ENCODE assay signal across 12 cellular contexts in genomic region chr1:167676205-167676915, GRCh38. TPM values are rescaled to one million over a fixed set of nuclear protein-coding genes. Genes with fewer than 3 reads are reported as not detected.
DNase-seq lines count a peak whose midpoint lies in the region; ATAC-seq lines count a peak whose summit lies in the region.
"Had no signal": no experiment of that assay in that cellular context is flagged by ENCODE, and none has a peak within 500 bp of the region (broad histone marks: within the 10 kb centered on the region; RNA-seq: fewer than 3 reads in every experiment).

No MANE protein-coding gene starts in this region.

- peak overlapping the region in 7 of 8 donors; percentile 41 to 96 (median 78) for H3K27ac Mint-ChIP-seq in CD8-positive, alpha-beta memory T cell
- peak overlapping the region; percentile 74 to 78 for H3K27ac Mint-ChIP-seq in T-cell

- peaks cover 29% of the 10 kb centered on the region for H3K36me3 ChIP-seq in CD8-positive, alpha-beta memory T cell (ENCODE audit: insufficient read depth, low read length)

- H3K4me1 Mint-ChIP-seq in CD8-positive, alpha-beta memory T cell = peaks cover 33 to 59% (median 33%) of the 10 kb centered on the region in 3 donors
- H3K4me1 Mint-ChIP-seq in T-cell = peaks cover 35 to 37% (median 36%) of the 10 kb centered on the region in 3 donors

- CTCF ChIA-PET in CD8-positive, alpha-beta memory T cell (lab: Charles Lee) = interaction anchor here (1.1 to 1.7 kb wide), 3 partner anchors 12 to 126 kb away, joined by 3 to 9 read pairs (median 3); no protein-coding TSS in a partner anchor
- CTCF ChIA-PET in T-cell (lab: Charles Lee) = interaction anchor here (0.5 to 1.5 kb wide), 5 partner anchors 11 to 91 kb away, joined by 3 to 11 read pairs (median 5); no protein-coding TSS in a partner anchor

- ATAC-seq in GM18868 (IDR thresholded peaks at IDR 0.05; ENCODE audit: unreplicated experiment) (peak; percentile 53), HG02798 (IDR thresholded peaks at IDR 0.05; ENCODE audit: poor library complexity, unreplicated experiment) (peak; percentile 51), T-cell (replicated peaks in 1 of 4) (peak in 3 of 4 experiments; percentile 22 to 48 (median 34))

- H3K36me3 Mint-ChIP-seq in CD8-positive, alpha-beta memory T cell = peaks cover 0 to 48% (median 12%) of the 10 kb centered on the region in 3 donors
- peaks cover 40% of the 10 kb centered on the region for H3K36me3 Mint-ChIP-seq in T-cell

- no peaks in the 10 kb centered on the region for H3K27me3 Mint-ChIP-seq in CD8-positive, alpha-beta memory T cell
- no peaks in the 10 kb centered on the region for H3K27me3 Mint-ChIP-seq in T-cell

- POLR2A ChIA-PET in CD8-positive, alpha-beta memory T cell (lab: Charles Lee) = no interaction called here
- POLR2A ChIA-PET in T-cell (lab: Charles Lee) = no interaction called here

- no peaks in the 10 kb centered on the region for H3K27me3 ChIP-seq in CD8-positive, alpha-beta memory T cell (ENCODE audit: insufficient read depth, low read length, poor library complexity, severe bottlenecking)

- no peak overlapping the region for H3K4me3 ChIP-seq in CD8-positive, alpha-beta memory T cell (ENCODE audit: low read length)
- H3K4me3 ChIP-seq: psoas muscle had no signal

- H3K4me1 ChIP-seq in CD8-positive, alpha-beta memory T cell (ENCODE audit: insufficient read depth, low read length) = peaks cover 65% of the 10 kb centered on the region

- H3K4me3 Mint-ChIP-seq in CD8-positive, alpha-beta memory T cell = peak overlapping the region in 2 of 7 donors; percentile 8 to 71
- H3K4me3 Mint-ChIP-seq in T-cell = no peak overlapping the region

- DNase-seq in CD8-positive, alpha-beta memory T cell = no peak
- DNase-seq in T-cell = no peak
- no peak for DNase-seq in dermis blood vessel endothelial cell
- DNase-seq in GM03348 (ENCODE audit: low spot score) = no peak
- no peak for DNase-seq in cardiac septum (ENCODE audit: low spot score)
- DNase-seq in COLO829 (ENCODE audit: low spot score) = no peak
- DNase-seq: DMS79, NCI-H2227 treated with DMSO at 0.1 percent for 48 hours, psoas muscle had no signal

- H3K9me3 Mint-ChIP-seq in CD8-positive, alpha-beta memory T cell = no peaks in the 10 kb centered on the region
- H3K9me3 Mint-ChIP-seq in T-cell = no peaks in the 10 kb centered on the region

- intact Hi-C loops in cardiac septum (cut with DNase I) = no loop called here

- no peak overlapping the region for H3K27ac ChIP-seq in CD8-positive, alpha-beta memory T cell (ENCODE audit: low read depth, low read length)
- H3K27ac ChIP-seq: VCaP had no signal

- no peaks in the 10 kb centered on the region for H3K9me3 ChIP-seq in CD8-positive, alpha-beta memory T cell (ENCODE audit: low read length)
- H3K9me3 ChIP-seq: psoas muscle had no signal

RNA-seq across cellular contexts. Expression of gene MPZL1, which starts 45.4 kb away (rescaled TPM):
- total RNA-seq in CD8-positive, alpha-beta memory T cell = 10 to 100 TPM; 15.6 to 17.9 TPM
- polyA plus RNA-seq in CD8-positive, alpha-beta memory T cell = 8.2 TPM
- total RNA-seq in T-cell (1 to 10 TPM; 5.1 to 9.9 (median 8.5) TPM), dermis blood vessel endothelial cell (114 and 127 TPM in 2 replicates), cardiac septum (35.7 TPM)

RNA-seq across cellular contexts. Expression of gene RCSD1, which starts 46.3 kb away (rescaled TPM):
- total RNA-seq in CD8-positive, alpha-beta memory T cell = 10 to 100 TPM; 45.9 to 47.9 TPM
- 171 TPM for polyA plus RNA-seq in CD8-positive, alpha-beta memory T cell
- total RNA-seq in T-cell (100 to 1,000 TPM; 101 to 126 (median 107) TPM), dermis blood vessel endothelial cell (49.2 and 55.7 TPM in 2 replicates), cardiac septum (32.7 TPM)
